In genomic region chr15:41493205-41493901, GRCh38 we compare ENCODE assay signal across 8 cellular contexts. TPM values are rescaled to one million over a fixed set of nuclear protein-coding genes. Genes with fewer than 3 reads are reported as not detected.
A peak's percentile ranks its signal among the peaks of the same experiment; 100 is the strongest.
DNase-seq lines count a peak whose midpoint lies in the region; ATAC-seq and TF ChIP-seq lines count a peak whose summit lies in the region.

ITPKA (plus strand) TSS chr15:41493874; CDS start chr15:41493928, 54 bp downstream.

- peak within 1 kb of the TSS; percentile 90 for H3K4me3 Mint-ChIP-seq in natural killer cell

- H3K9ac ChIP-seq in NT2/D1 (ENCODE audit: insufficient read length, low read depth) = peak within 1 kb of the TSS; percentile 80

- no peaks in the 10 kb centered on the region for H3K9me3 Mint-ChIP-seq in natural killer cell

- peak within 1 kb of the TSS in 1 of 2 donors; percentile 58 for H3K27ac Mint-ChIP-seq in natural killer cell

- DNase-seq in NT2/D1 (ENCODE audit: low read depth, low spot score) = no peak
- peak; percentile 88 for DNase-seq in activated T-cell treated with anti-CD3 and anti-CD28 coated beads for 4 hours
- DNase-seq in natural killer cell = peak; percentile 67
- peak; percentile 26 to 77 (median 70) for DNase-seq in stimulated activated naive CD4-positive, alpha-beta T cell (lab: John Stamatoyannopoulos, UW)

- no peaks in the 10 kb centered on the region for H3K36me3 Mint-ChIP-seq in natural killer cell

- H3K27me3 ChIP-seq in NT2/D1 (ENCODE audit: insufficient read depth, insufficient read length) = peaks cover 68% of the 10 kb centered on the region
- no peaks in the 10 kb centered on the region for H3K27me3 ChIP-seq in esophagus (ENCODE audit: control insufficient read depth in 1 of 2, insufficient read depth in 2 of 2, low read length in 2 of 2)

- peak within 1 kb of the TSS; percentile 36 for H3K27ac ChIP-seq in C4-2B
- H3K27ac ChIP-seq in esophagus (ENCODE audit: low read depth in 2 of 2, low read length in 1 of 2) = peak within 1 kb of the TSS in 1 of 2 donors; percentile 66

- WGBS in esophagus, 2 donors = 0 to 1% methylated on average over 41 to 60 of the region's 60 CpGs

- ATAC-seq in GM19324 (IDR thresholded peaks at IDR 0.05; ENCODE audit: low FRiP score, unreplicated experiment) = peak; percentile 67
- ATAC-seq in HG03442 (IDR thresholded peaks at IDR 0.05; ENCODE audit: unreplicated experiment) = peak; percentile 63
- peak; percentile 84 to 90 (median 89) for ATAC-seq in natural killer cell

- H3K36me3 ChIP-seq in NT2/D1 (ENCODE audit: insufficient read depth, insufficient read length, low read length) (no peaks in the 10 kb centered on the region), esophagus (ENCODE audit: control insufficient read depth in 2 of 2, insufficient read depth in 2 of 2, low read length in 1 of 2) (no peaks in the 10 kb centered on the region)

- H3K9me3 ChIP-seq in NT2/D1 (ENCODE audit: insufficient read depth, low read length) = no peaks in the 10 kb centered on the region
- H3K9me3 ChIP-seq in esophagus (ENCODE audit: control insufficient read depth in 2 of 2, insufficient read depth in 1 of 2, low read depth in 1 of 2, low read length in 1 of 2) = no peaks in the 10 kb centered on the region

- TF ChIP-seq CTCF in C4-2B (conservative IDR thresholded peaks at IDR 0.05) (no peak), natural killer cell (IDR thresholded peaks at IDR 0.05) (no peak)

- intact Hi-C loops in natural killer cell (cut with micrococcal nuclease) = no loop called here

- H3K4me1 Mint-ChIP-seq in natural killer cell = peaks cover 7 to 18% of the 10 kb centered on the region in 2 donors

- H3K4me1 ChIP-seq in NT2/D1 (ENCODE audit: insufficient read depth, insufficient read length) (peaks cover 7% of the 10 kb centered on the region), esophagus (ENCODE audit: control insufficient read depth in 2 of 2, insufficient read depth in 2 of 2, low read length in 1 of 2) (peaks cover 4 to 15% of the 10 kb centered on the region in 2 donors)

- peak within 1 kb of the TSS; percentile 42 for H3K4me3 ChIP-seq in NT2/D1 (ENCODE audit: insufficient read length, low read depth)
- H3K4me3 ChIP-seq in esophagus (ENCODE audit: low read depth in 1 of 2, low read length in 2 of 2) = peak within 1 kb of the TSS; percentile 41 to 68

- H3K27me3 Mint-ChIP-seq in natural killer cell (ENCODE audit: low read depth in 2 of 2) = peaks cover 30 to 34% of the 10 kb centered on the region in 2 donors

RNA-seq across cellular contexts. Expression of gene ITPKA, which starts in this region (rescaled TPM):
- polyA plus RNA-seq in esophagus = under 1 TPM; 0.28 to 0.47 TPM
- total RNA-seq in natural killer cell = not detected

Comparison
In these comparisons a context has a peak if more than half of its experiments do, and no peak if none do; other contexts are left out.
1. Peak in DNase-seq and ATAC-seq in natural killer cell; RNA of the gene not detected or under 1 TPM.